In genomic region chr13:50353651-50354415, GRCh38 we compare ENCODE assay signal across 11 cellular contexts.
A peak's percentile ranks its signal among the peaks of the same experiment; 100 is the strongest.
DNase-seq lines count a peak whose midpoint lies in the region; ATAC-seq and TF ChIP-seq lines count a peak whose summit lies in the region.
"Had no signal": no experiment of that assay in that cellular context is flagged by ENCODE, and none has a peak within 500 bp of the region (broad histone marks: within the 10 kb centered on the region; RNA-seq: fewer than 3 reads in every experiment).

No MANE protein-coding gene starts in this region.

- no peaks in the 10 kb centered on the region for H3K36me3 Mint-ChIP-seq in osteocyte (ENCODE audit: unreplicated experiment)
- H3K36me3 Mint-ChIP-seq in glutamatergic neuron (ENCODE audit: unreplicated experiment), result no peaks in the 10 kb centered on the region
- H3K36me3 Mint-ChIP-seq: CD4-positive, alpha-beta memory T cell had no signal

- H3F3A ChIP-seq in PC-3 (ENCODE audit: low read length, unreplicated experiment), result no peaks in the 10 kb centered on the region

- H3K9me3 Mint-ChIP-seq in osteocyte (ENCODE audit: unreplicated experiment), result no peaks in the 10 kb centered on the region
- H3K9me3 Mint-ChIP-seq in glutamatergic neuron (ENCODE audit: unreplicated experiment), result peaks cover 2% of the 10 kb centered on the region
- H3K9me3 Mint-ChIP-seq: CD4-positive, alpha-beta memory T cell had no signal

- H3K4me3 Mint-ChIP-seq in osteocyte (ENCODE audit: unreplicated experiment) (no peak overlapping the region), glutamatergic neuron (ENCODE audit: unreplicated experiment) (no peak overlapping the region)

- peaks cover 39% of the 10 kb centered on the region for H3K4me1 ChIP-seq in PC-3 (ENCODE audit: insufficient read depth, low read length)

- H2AFZ ChIP-seq in PC-3 (ENCODE audit: low read length), result no peak overlapping the region

- TF ChIP-seq CTCF in PC-3 (conservative IDR thresholded peaks at IDR 0.05; ENCODE audit: low read depth, low read length), result no peak
- no peak for TF ChIP-seq CTCF in osteocyte (IDR thresholded peaks at IDR 0.05)
- no peak for TF ChIP-seq CTCF in glutamatergic neuron (IDR thresholded peaks at IDR 0.05; ENCODE audit: partially characterized antibody, unreplicated experiment)

- BruUV-seq in PC-3 (replicated peaks; lab: Mats Ljungman, UMichigan), result no TSS peak

- H3K9me2 ChIP-seq in PC-3 (replicated peaks; ENCODE audit: low read length), result no peaks in the 10 kb centered on the region

- H3K79me2 ChIP-seq in PC-3 (ENCODE audit: low read length), result no peaks in the 10 kb centered on the region

- no peaks in the 10 kb centered on the region for H3K36me3 ChIP-seq in PC-3 (ENCODE audit: low read depth, low read length)

- DNase-seq in Daoy (ENCODE audit: low read depth) (peak; percentile 48), PC-3 (peak; percentile 74), fibroblast of gingiva (ENCODE audit: low read depth) (peak; percentile 75), osteocyte (ENCODE audit: extremely low spot score, unreplicated experiment) (no peak), glutamatergic neuron (no peak), SKM-1 (lab: John Stamatoyannopoulos, UW; ENCODE audit: unreplicated experiment) (no peak), SKM-1 treated with dmso at 0.1 percent for 144 hours (lab: John Stamatoyannopoulos, UW; ENCODE audit: unreplicated experiment) (no peak)
- DNase-seq in activated effector memory CD4-positive, alpha-beta T cell treated with Interleukin-2 at 50 U/mL for 16 hours, result no peak
- DNase-seq: activated T-cell treated with anti-CD3 and anti-CD28 coated beads, Interleukin-2, amount 50 U/mL, for 1 hour; CD4-positive, alpha-beta memory T cell; NCI-H2081 had no signal

- H3K27ac Mint-ChIP-seq in osteocyte (ENCODE audit: unreplicated experiment), result peak overlapping the region; percentile 46
- no peak overlapping the region for H3K27ac Mint-ChIP-seq in glutamatergic neuron (ENCODE audit: unreplicated experiment)

- no peaks in the 10 kb centered on the region for H4K20me1 ChIP-seq in PC-3 (ENCODE audit: low read length)

- H3K27me3 Mint-ChIP-seq in osteocyte (ENCODE audit: unreplicated experiment) (no peaks in the 10 kb centered on the region), glutamatergic neuron (ENCODE audit: unreplicated experiment) (no peaks in the 10 kb centered on the region)
- H3K27me3 Mint-ChIP-seq: CD4-positive, alpha-beta memory T cell had no signal

- POLR2A ChIA-PET in PC-3 (lab: Charles Lee; ENCODE audit: unreplicated experiment), result no interaction called here

- H3K9me3 ChIP-seq in PC-3 (ENCODE audit: low read length), result no peaks in the 10 kb centered on the region

- H3K4me3 ChIP-seq in PC-3 (ENCODE audit: low read length), result no peak overlapping the region

- 0 out of 2 replicates have a peak overlapping the region, but pooled peaks have one; percentile 6 for H3K4me2 ChIP-seq in PC-3 (ENCODE audit: low read length)

- CTCF ChIA-PET in PC-3 (lab: Charles Lee), result no interaction called here

- peak; percentile 55 for ATAC-seq in PC-3

- H3K4me1 Mint-ChIP-seq in osteocyte (ENCODE audit: unreplicated experiment), result peaks cover 28% of the 10 kb centered on the region
- peaks cover 19% of the 10 kb centered on the region for H3K4me1 Mint-ChIP-seq in glutamatergic neuron (ENCODE audit: low read depth, unreplicated experiment)

- H3K27me3 ChIP-seq in PC-3 (ENCODE audit: low read length), result no peaks in the 10 kb centered on the region

- intact Hi-C loops in PC-3 (cut with micrococcal nuclease), result loop anchor here (10.0 kb wide), 1 partner anchor 181 kb away; no protein-coding TSS in a partner anchor

- peak overlapping the region; percentile 86 for H3K27ac ChIP-seq in PC-3 (ENCODE audit: low read length)

- no peak overlapping the region; the same call in 1 of the 2 replicates for H3K9ac ChIP-seq in PC-3 (ENCODE audit: low read length)

Comparison
In these comparisons a context has a peak if more than half of its experiments do, and no peak if none do; other contexts are left out.
1. DNase-seq: peak in Daoy (single experiment), PC-3 (single experiment) and fibroblast of gingiva (single experiment); none in osteocyte (single experiment), activated effector memory CD4-positive, alpha-beta T cell treated with Interleukin-2 at 50 U/mL for 16 hours (single experiment), glutamatergic neuron (single experiment), SKM-1 (single experiment) and SKM-1 treated with dmso at 0.1 percent for 144 hours (single experiment).